Comparison of ENCODE assay signal across 1 cellular context in the genomic region with DNA sequence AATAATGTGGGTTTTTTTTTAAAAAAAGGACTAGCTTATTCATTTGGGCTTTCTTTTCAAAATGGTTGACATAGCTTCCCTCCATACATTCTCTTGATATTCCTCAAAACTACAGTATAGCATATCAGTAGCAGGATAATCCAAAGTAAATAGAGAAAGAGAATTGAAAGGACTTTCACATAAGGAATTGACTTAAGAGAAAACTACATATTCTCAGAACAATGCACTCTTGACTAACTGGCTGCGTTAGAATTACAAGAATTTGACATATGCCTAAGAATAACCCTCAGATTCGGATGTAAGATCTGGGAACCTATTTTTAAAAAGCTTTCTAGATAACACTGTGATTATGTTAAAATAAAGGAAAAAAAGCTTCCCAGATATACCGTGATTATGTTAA.
TF ChIP-seq lines count a peak whose summit lies in the region.

No MANE protein-coding gene starts in this region.

TF ChIP-seq in neural cell, 6 proteins besides CTCF, POLR2A, EP300 and RAD21 (continued from another document):
- no peak for TF ChIP-seq EZH2 (IDR thresholded peaks at IDR 0.05; ENCODE audit: borderline replicate concordance, insufficient read depth, low read length, poor library complexity, severe bottlenecking)
